Comparison of ENCODE assay signal across 31 cellular contexts in the genomic region with DNA sequence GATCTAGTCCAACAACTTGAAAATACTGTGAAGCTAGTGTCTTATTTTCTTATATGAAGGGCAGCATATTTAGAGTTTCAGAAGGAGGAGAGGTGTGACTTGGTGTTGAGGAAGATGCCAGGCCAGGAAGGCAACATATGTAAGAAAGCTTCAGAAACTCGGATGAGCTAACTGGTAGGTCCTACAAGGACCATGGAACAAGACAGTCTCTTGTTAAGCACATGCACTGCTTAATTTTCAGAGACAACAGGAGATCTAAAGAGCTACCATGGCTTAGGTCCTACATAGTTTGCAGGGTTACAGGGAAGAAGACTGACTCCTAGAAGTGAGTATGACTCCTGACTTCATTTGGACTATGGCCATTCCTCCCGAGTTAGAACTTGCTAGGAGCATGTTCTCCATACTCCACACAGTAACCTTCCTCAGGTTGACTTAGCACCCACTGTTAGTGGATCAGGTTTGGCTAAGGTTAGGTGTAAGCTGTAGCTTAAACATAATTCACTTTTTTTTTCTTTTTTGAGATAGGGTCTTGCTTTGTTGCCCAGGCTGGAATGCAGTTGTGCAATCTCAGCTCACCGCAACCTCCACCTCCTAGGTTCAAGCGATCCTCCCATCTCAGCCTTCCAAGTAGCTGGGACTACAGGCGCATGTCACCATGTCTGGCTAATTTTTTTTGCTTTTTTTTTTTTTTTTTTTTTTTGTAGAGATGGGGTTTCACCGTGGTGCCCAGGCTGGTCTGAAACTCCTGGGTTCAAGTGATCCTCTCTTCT.
"Had no signal": no experiment of that assay in that cellular context is flagged by ENCODE, and none has a peak within 500 bp of the region (broad histone marks: within the 10 kb centered on the region; RNA-seq: fewer than 3 reads in every experiment).

No MANE protein-coding gene starts in this region.

- H3K27ac ChIP-seq: adrenal gland, body of pancreas, cardiac muscle cell, colonic mucosa, esophagus squamous epithelium, gastroesophageal sphincter, heart right ventricle, hepatocyte had no signal

- H3K79me2 ChIP-seq: hepatocyte had no signal

- H3K4me2 ChIP-seq: hepatocyte had no signal

- H3K4me3 Mint-ChIP-seq: activated CD4-positive, alpha-beta memory T cell treated with anti-CD3 and anti-CD28 coated beads, Interleukin-2, amount 10 ng/mL, durations not matched to agents 7 days and 5 days; activated CD4-positive, alpha-beta T cell treated with anti-CD3 and anti-CD28 coated beads, Interleukin-2, amount 10 ng/mL, durations not matched to agents 7 days and 5 days; activated naive CD4-positive, alpha-beta T cell treated with anti-CD3 and anti-CD28 coated beads for 36 hours; activated naive CD4-positive, alpha-beta T cell treated with anti-CD3 and anti-CD28 coated beads, Interleukin-2, amount 50 U/mL, for 24 hours; activated naive CD8-positive, alpha-beta T cell treated with anti-CD3 and anti-CD28 coated beads for 36 hours; activated naive CD8-positive, alpha-beta T cell treated with anti-CD3 and anti-CD28 coated beads, Interleukin-2, amount 50 U/mL, for 24 hours; activated T-cell treated with anti-CD3 and anti-CD28 coated beads, Interleukin-2, amount 50 U/mL, for 24 hours; activated T-helper 17 cell treated with anti-CD3 and anti-CD28 coated beads, Interleukin-2, amount 50 U/mL, for 72 hours had no signal

- DNase-seq: activated CD4-positive, alpha-beta memory T cell treated with anti-CD3 and anti-CD28 coated beads, Interleukin-2, amount 10 ng/mL, durations not matched to agents 7 days and 5 days; activated CD4-positive, alpha-beta T cell treated with anti-CD3 and anti-CD28 coated beads for 1 hour; activated CD4-positive, alpha-beta T cell treated with anti-CD3 and anti-CD28 coated beads for 4 hours; activated CD4-positive, alpha-beta T cell treated with anti-CD3 and anti-CD28 coated beads, Interleukin-2, amount 10 ng/mL, durations not matched to agents 7 days and 5 days; activated CD4-positive, alpha-beta T cell treated with anti-CD3 and anti-CD28 coated beads, Interleukin-2, amount 50 U/mL, for 4 hours; activated CD8-positive, alpha-beta memory T cell treated with anti-CD3 and anti-CD28 coated beads, Interleukin-2, amount 50 U/mL, for 48 hours; activated effector memory CD4-positive, alpha-beta T cell treated with Interleukin-2 at 50 U/mL for 16 hours; activated gamma-delta T cell treated with Interleukin-2 at 50 U/mL for 16 hours; activated naive CD4-positive, alpha-beta T cell treated with anti-CD3 and anti-CD28 coated beads for 36 hours; activated naive CD8-positive, alpha-beta T cell treated with anti-CD3 and anti-CD28 coated beads for 36 hours; activated naive CD8-positive, alpha-beta T cell treated with anti-CD3 and anti-CD28 coated beads, Interleukin-2, amount 50 U/mL, for 24 hours; activated T-cell treated with anti-CD3 and anti-CD28 coated beads for 4 hours; activated T-cell treated with anti-CD3 and anti-CD28 coated beads, Interleukin-2, amount 50 U/mL, for 24 hours; adrenal gland; amygdala; aorta; body of pancreas; central memory CD4-positive, alpha-beta T cell; cerebellar nuclear complex; colonic mucosa; effector CD8-positive, alpha-beta T cell; esophagus squamous epithelium; foreskin melanocyte; heart right ventricle; T-helper 2 cell had no signal

- H3K27me3 ChIP-seq: adrenal gland, body of pancreas, cardiac muscle cell, colonic mucosa, esophagus squamous epithelium, gastroesophageal sphincter, heart right ventricle, hepatocyte had no signal

- H3K27me3 Mint-ChIP-seq: activated CD4-positive, alpha-beta memory T cell treated with anti-CD3 and anti-CD28 coated beads, Interleukin-2, amount 10 ng/mL, durations not matched to agents 7 days and 5 days; activated CD4-positive, alpha-beta T cell treated with anti-CD3 and anti-CD28 coated beads, Interleukin-2, amount 10 ng/mL, durations not matched to agents 7 days and 5 days; activated naive CD4-positive, alpha-beta T cell treated with anti-CD3 and anti-CD28 coated beads, Interleukin-2, amount 50 U/mL, for 24 hours; activated naive CD8-positive, alpha-beta T cell treated with anti-CD3 and anti-CD28 coated beads for 36 hours; activated T-cell treated with anti-CD3 and anti-CD28 coated beads, Interleukin-2, amount 50 U/mL, for 24 hours; activated T-helper 17 cell treated with anti-CD3 and anti-CD28 coated beads, Interleukin-2, amount 50 U/mL, for 72 hours had no signal

- ATAC-seq: activated naive CD8-positive, alpha-beta T cell treated with anti-CD3 and anti-CD28 coated beads, Interleukin-2, amount 50 U/mL, for 24 hours; activated T-helper 17 cell treated with anti-CD3 and anti-CD28 coated beads, Interleukin-2, amount 50 U/mL, for 72 hours; body of pancreas; gastroesophageal sphincter; heart right ventricle had no signal

- H3K36me3 Mint-ChIP-seq: activated naive CD4-positive, alpha-beta T cell treated with anti-CD3 and anti-CD28 coated beads, Interleukin-2, amount 50 U/mL, for 24 hours; activated naive CD8-positive, alpha-beta T cell treated with anti-CD3 and anti-CD28 coated beads for 36 hours had no signal

- H3K4me3 ChIP-seq: adrenal gland, body of pancreas, cardiac muscle cell, colonic mucosa, esophagus squamous epithelium, gastroesophageal sphincter, heart right ventricle, hepatocyte had no signal

- FAIRE-seq: endometrium had no signal

- H3K9me3 Mint-ChIP-seq: activated CD4-positive, alpha-beta memory T cell treated with anti-CD3 and anti-CD28 coated beads, Interleukin-2, amount 10 ng/mL, durations not matched to agents 7 days and 5 days; activated CD4-positive, alpha-beta T cell treated with anti-CD3 and anti-CD28 coated beads, Interleukin-2, amount 10 ng/mL, durations not matched to agents 7 days and 5 days; activated naive CD4-positive, alpha-beta T cell treated with anti-CD3 and anti-CD28 coated beads for 36 hours; activated naive CD4-positive, alpha-beta T cell treated with anti-CD3 and anti-CD28 coated beads, Interleukin-2, amount 50 U/mL, for 24 hours; activated naive CD8-positive, alpha-beta T cell treated with anti-CD3 and anti-CD28 coated beads for 36 hours; activated naive CD8-positive, alpha-beta T cell treated with anti-CD3 and anti-CD28 coated beads, Interleukin-2, amount 50 U/mL, for 24 hours; activated T-cell treated with anti-CD3 and anti-CD28 coated beads, Interleukin-2, amount 50 U/mL, for 24 hours; activated T-helper 17 cell treated with anti-CD3 and anti-CD28 coated beads, Interleukin-2, amount 50 U/mL, for 72 hours had no signal

- H3K4me1 ChIP-seq: colonic mucosa had no signal

- H3K36me3 ChIP-seq: cardiac muscle cell, colonic mucosa had no signal

- H3K27ac Mint-ChIP-seq: activated CD4-positive, alpha-beta memory T cell treated with anti-CD3 and anti-CD28 coated beads, Interleukin-2, amount 10 ng/mL, durations not matched to agents 7 days and 5 days; activated CD4-positive, alpha-beta T cell treated with anti-CD3 and anti-CD28 coated beads, Interleukin-2, amount 10 ng/mL, durations not matched to agents 7 days and 5 days; activated naive CD4-positive, alpha-beta T cell treated with anti-CD3 and anti-CD28 coated beads for 36 hours; activated naive CD4-positive, alpha-beta T cell treated with anti-CD3 and anti-CD28 coated beads, Interleukin-2, amount 50 U/mL, for 24 hours; activated naive CD8-positive, alpha-beta T cell treated with anti-CD3 and anti-CD28 coated beads for 36 hours; activated naive CD8-positive, alpha-beta T cell treated with anti-CD3 and anti-CD28 coated beads, Interleukin-2, amount 50 U/mL, for 24 hours; activated T-cell treated with anti-CD3 and anti-CD28 coated beads, Interleukin-2, amount 50 U/mL, for 24 hours; activated T-helper 17 cell treated with anti-CD3 and anti-CD28 coated beads, Interleukin-2, amount 50 U/mL, for 72 hours had no signal

- H2AFZ ChIP-seq: hepatocyte had no signal

- H3K9me3 ChIP-seq: adrenal gland, body of pancreas, colonic mucosa, esophagus squamous epithelium, gastroesophageal sphincter, heart right ventricle had no signal
